1 cellular context compared by ENCODE assay signal in the genomic region with DNA sequence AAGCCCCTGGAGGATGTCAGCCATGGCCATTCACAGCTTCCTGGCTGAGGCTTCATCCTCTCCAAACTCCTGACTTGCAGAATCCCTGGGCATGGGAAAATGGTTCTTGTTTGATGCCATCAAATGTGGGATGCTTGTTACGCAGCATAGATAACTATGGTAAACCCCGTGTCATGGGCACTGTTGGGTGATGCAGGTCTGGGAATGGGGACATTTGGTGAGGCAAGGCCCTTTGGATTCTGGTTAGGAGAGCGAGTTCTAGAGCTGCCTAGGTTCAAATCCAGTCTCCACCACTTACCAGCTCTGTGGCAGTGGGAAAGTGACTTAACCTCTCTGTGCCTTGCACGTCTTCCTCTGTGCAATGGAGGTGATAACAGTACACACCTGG.
TF ChIP-seq lines count a peak whose summit lies in the region.

No MANE protein-coding gene starts in this region.

TF ChIP-seq in K562, 482 proteins besides CTCF, POLR2A, EP300 and RAD21 (continued from another document and continues in another):
- TF ChIP-seq, protein P1, sequence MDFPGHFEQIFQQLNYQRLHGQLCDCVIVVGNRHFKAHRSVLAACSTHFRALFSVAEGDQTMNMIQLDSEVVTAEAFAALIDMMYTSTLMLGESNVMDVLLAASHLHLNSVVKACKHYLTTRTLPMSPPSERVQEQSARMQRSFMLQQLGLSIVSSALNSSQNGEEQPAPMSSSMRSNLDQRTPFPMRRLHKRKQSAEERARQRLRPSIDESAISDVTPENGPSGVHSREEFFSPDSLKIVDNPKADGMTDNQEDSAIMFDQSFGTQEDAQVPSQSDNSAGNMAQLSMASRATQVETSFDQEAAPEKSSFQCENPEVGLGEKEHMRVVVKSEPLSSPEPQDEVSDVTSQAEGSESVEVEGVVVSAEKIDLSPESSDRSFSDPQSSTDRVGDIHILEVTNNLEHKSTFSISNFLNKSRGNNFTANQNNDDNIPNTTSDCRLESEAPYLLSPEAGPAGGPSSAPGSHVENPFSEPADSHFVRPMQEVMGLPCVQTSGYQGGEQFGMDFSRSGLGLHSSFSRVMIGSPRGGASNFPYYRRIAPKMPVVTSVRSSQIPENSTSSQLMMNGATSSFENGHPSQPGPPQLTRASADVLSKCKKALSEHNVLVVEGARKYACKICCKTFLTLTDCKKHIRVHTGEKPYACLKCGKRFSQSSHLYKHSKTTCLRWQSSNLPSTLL (IDR thresholded peaks at IDR 0.05): no peak
- no peak for TF ChIP-seq ZNF133 (CRISPR knock-in tag; IDR thresholded peaks at IDR 0.05)
- no peak for TF ChIP-seq PTTG1 (tag; IDR thresholded peaks at IDR 0.05; ENCODE audit: low read depth)
- no peak for TF ChIP-seq PHB2 (IDR thresholded peaks at IDR 0.05; ENCODE audit: low read depth)
- TF ChIP-seq, protein P2, sequence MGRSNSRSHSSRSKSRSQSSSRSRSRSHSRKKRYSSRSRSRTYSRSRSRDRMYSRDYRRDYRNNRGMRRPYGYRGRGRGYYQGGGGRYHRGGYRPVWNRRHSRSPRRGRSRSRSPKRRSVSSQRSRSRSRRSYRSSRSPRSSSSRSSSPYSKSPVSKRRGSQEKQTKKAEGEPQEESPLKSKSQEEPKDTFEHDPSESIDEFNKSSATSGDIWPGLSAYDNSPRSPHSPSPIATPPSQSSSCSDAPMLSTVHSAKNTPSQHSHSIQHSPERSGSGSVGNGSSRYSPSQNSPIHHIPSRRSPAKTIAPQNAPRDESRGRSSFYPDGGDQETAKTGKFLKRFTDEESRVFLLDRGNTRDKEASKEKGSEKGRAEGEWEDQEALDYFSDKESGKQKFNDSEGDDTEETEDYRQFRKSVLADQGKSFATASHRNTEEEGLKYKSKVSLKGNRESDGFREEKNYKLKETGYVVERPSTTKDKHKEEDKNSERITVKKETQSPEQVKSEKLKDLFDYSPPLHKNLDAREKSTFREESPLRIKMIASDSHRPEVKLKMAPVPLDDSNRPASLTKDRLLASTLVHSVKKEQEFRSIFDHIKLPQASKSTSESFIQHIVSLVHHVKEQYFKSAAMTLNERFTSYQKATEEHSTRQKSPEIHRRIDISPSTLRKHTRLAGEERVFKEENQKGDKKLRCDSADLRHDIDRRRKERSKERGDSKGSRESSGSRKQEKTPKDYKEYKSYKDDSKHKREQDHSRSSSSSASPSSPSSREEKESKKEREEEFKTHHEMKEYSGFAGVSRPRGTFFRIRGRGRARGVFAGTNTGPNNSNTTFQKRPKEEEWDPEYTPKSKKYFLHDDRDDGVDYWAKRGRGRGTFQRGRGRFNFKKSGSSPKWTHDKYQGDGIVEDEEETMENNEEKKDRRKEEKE (IDR thresholded peaks at IDR 0.05; ENCODE audit: borderline replicate concordance in 1 of 2, control insufficient read depth in 1 of 2, low read depth in 2 of 2, low read length in 1 of 2): no peak
- TF ChIP-seq ZNF644 (tag; IDR thresholded peaks at IDR 0.05; ENCODE audit: low read depth): no peak
- no peak for TF ChIP-seq GTF2F1 (IDR thresholded peaks at IDR 0.05; ENCODE audit: low read depth, low read length)
- no peak for TF ChIP-seq SP2 (IDR thresholded peaks at IDR 0.05; ENCODE audit: extremely low read depth, low read depth, low read length, poor library complexity, severe bottlenecking)
- TF ChIP-seq ILF3 (IDR thresholded peaks at IDR 0.05; ENCODE audit: borderline replicate concordance): no peak
- no peak for TF ChIP-seq IRF1 (CRISPR knock-in tag; IDR thresholded peaks at IDR 0.05; ENCODE audit: borderline replicate concordance)
- no peak for TF ChIP-seq HEY1 (CRISPR knock-in tag; IDR thresholded peaks at IDR 0.05; ENCODE audit: borderline replicate concordance)
- no peak for TF ChIP-seq COPS2 (conservative IDR thresholded peaks at IDR 0.05)
- peak; percentile 62; the same call in 1 of the 2 replicates for TF ChIP-seq TRIM28 (IDR thresholded peaks at IDR 0.05)
- peak; percentile 92 for TF ChIP-seq BCOR (IDR thresholded peaks at IDR 0.05)
- no peak for TF ChIP-seq MCM3 (IDR thresholded peaks at IDR 0.05)
- TF ChIP-seq KDM4B (IDR thresholded peaks at IDR 0.05; ENCODE audit: borderline replicate concordance in 2 of 2, low read depth in 1 of 2): no peak
- no peak for TF ChIP-seq CBFA2T3 (IDR thresholded peaks at IDR 0.05)
- TF ChIP-seq ATF2 (CRISPR knock-in tag; IDR thresholded peaks at IDR 0.05): no peak
- no peak for TF ChIP-seq MED1 (CRISPR knock-in tag; IDR thresholded peaks at IDR 0.05; ENCODE audit: borderline replicate concordance)
- no peak for TF ChIP-seq EZH2 (IDR thresholded peaks at IDR 0.05; ENCODE audit: borderline replicate concordance, low read depth, low read length)
- no peak for TF ChIP-seq TCF7L2 (IDR thresholded peaks at IDR 0.05; ENCODE audit: low read depth, low read length)
- TF ChIP-seq IRF2 (CRISPR knock-in tag; IDR thresholded peaks at IDR 0.05): 0 out of 2 replicates have a peak, but pooled peaks have one; percentile 12
- TF ChIP-seq PATZ1 (CRISPR knock-in tag; IDR thresholded peaks at IDR 0.05; ENCODE audit: borderline replicate concordance): no peak
- no peak for TF ChIP-seq CHD2 (IDR thresholded peaks at IDR 0.05; ENCODE audit: low read depth, low read length)
- no peak for TF ChIP-seq NCOA2 (IDR thresholded peaks at IDR 0.05; ENCODE audit: partially characterized antibody in 2 of 2)
- no peak for TF ChIP-seq DACH1 (IDR thresholded peaks at IDR 0.05; ENCODE audit: partially characterized antibody)
- TF ChIP-seq SAP30 (IDR thresholded peaks at IDR 0.05; ENCODE audit: borderline replicate concordance, insufficient read depth, low read depth, low read length, poor library complexity, severe bottlenecking): no peak
- TF ChIP-seq ARHGAP35 (IDR thresholded peaks at IDR 0.05; ENCODE audit: partially characterized antibody): no peak
- TF ChIP-seq SNIP1 (IDR thresholded peaks at IDR 0.05; ENCODE audit: low read depth): no peak
- TF ChIP-seq ARID2 (IDR thresholded peaks at IDR 0.05): no peak
- TF ChIP-seq BMI1 (IDR thresholded peaks at IDR 0.05; ENCODE audit: low read length): no peak
- TF ChIP-seq, protein P3, sequence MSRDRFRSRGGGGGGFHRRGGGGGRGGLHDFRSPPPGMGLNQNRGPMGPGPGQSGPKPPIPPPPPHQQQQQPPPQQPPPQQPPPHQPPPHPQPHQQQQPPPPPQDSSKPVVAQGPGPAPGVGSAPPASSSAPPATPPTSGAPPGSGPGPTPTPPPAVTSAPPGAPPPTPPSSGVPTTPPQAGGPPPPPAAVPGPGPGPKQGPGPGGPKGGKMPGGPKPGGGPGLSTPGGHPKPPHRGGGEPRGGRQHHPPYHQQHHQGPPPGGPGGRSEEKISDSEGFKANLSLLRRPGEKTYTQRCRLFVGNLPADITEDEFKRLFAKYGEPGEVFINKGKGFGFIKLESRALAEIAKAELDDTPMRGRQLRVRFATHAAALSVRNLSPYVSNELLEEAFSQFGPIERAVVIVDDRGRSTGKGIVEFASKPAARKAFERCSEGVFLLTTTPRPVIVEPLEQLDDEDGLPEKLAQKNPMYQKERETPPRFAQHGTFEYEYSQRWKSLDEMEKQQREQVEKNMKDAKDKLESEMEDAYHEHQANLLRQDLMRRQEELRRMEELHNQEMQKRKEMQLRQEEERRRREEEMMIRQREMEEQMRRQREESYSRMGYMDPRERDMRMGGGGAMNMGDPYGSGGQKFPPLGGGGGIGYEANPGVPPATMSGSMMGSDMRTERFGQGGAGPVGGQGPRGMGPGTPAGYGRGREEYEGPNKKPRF (IDR thresholded peaks at IDR 0.05; ENCODE audit: low read depth, low read length): no peak
- peak in 1 of 2 experiments; percentile 46; a peak in 1 of 3 replicates for TF ChIP-seq CBX3 (IDR thresholded peaks at IDR 0.05; ENCODE audit: borderline replicate concordance in 1 of 2, low read length in 2 of 2)
- no peak for TF ChIP-seq ZNF140 (CRISPR knock-in tag; IDR thresholded peaks at IDR 0.05)
- TF ChIP-seq TAF15 (IDR thresholded peaks at IDR 0.05; ENCODE audit: low read depth, low read length): no peak
- no peak for TF ChIP-seq RCOR1 (IDR thresholded peaks at IDR 0.05; ENCODE audit: borderline replicate concordance in 1 of 2, low read depth in 2 of 2, low read length in 2 of 2)
- 0 out of 2 replicates have a peak, but pooled peaks have one; percentile 37 for TF ChIP-seq SMARCA5 (IDR thresholded peaks at IDR 0.05)
- TF ChIP-seq CBX8 (IDR thresholded peaks at IDR 0.05; ENCODE audit: borderline replicate concordance, extremely low read depth, low read depth, low read length, poor library complexity, severe bottlenecking): no peak
- TF ChIP-seq, protein P4, sequence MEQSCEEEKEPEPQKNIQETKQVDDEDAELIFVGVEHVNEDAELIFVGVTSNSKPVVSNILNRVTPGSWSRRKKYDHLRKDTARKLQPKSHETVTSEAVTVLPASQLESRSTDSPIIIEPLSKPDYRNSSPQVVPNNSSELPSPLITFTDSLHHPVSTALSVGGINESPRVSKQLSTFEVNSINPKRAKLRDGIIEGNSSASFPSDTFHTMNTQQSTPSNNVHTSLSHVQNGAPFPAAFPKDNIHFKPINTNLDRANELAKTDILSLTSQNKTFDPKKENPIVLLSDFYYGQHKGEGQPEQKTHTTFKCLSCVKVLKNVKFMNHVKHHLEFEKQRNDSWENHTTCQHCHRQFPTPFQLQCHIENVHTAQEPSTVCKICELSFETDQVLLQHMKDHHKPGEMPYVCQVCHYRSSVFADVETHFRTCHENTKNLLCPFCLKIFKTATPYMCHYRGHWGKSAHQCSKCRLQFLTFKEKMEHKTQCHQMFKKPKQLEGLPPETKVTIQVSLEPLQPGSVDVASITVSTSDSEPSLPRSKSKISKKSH (CRISPR knock-in tag; IDR thresholded peaks at IDR 0.05): no peak
- no peak for TF ChIP-seq ILK (tag; IDR thresholded peaks at IDR 0.05; ENCODE audit: borderline replicate concordance, low read depth)
- TF ChIP-seq, protein P5, sequence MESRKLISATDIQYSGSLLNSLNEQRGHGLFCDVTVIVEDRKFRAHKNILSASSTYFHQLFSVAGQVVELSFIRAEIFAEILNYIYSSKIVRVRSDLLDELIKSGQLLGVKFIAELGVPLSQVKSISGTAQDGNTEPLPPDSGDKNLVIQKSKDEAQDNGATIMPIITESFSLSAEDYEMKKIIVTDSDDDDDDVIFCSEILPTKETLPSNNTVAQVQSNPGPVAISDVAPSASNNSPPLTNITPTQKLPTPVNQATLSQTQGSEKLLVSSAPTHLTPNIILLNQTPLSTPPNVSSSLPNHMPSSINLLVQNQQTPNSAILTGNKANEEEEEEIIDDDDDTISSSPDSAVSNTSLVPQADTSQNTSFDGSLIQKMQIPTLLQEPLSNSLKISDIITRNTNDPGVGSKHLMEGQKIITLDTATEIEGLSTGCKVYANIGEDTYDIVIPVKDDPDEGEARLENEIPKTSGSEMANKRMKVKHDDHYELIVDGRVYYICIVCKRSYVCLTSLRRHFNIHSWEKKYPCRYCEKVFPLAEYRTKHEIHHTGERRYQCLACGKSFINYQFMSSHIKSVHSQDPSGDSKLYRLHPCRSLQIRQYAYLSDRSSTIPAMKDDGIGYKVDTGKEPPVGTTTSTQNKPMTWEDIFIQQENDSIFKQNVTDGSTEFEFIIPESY (CRISPR knock-in tag; IDR thresholded peaks at IDR 0.05): no peak
- TF ChIP-seq U2AF2 (optimal IDR thresholded peaks at IDR 0.05; ENCODE audit: low read depth, low read length): no peak
- TF ChIP-seq CREB1 (IDR thresholded peaks at IDR 0.05): no peak
- TF ChIP-seq CREB1 (CRISPR knock-in tag; IDR thresholded peaks at IDR 0.05): no peak
- TF ChIP-seq ARID3B (CRISPR knock-in tag; IDR thresholded peaks at IDR 0.05; ENCODE audit: borderline replicate concordance): no peak
- no peak for TF ChIP-seq HOXB6 (CRISPR knock-in tag; IDR thresholded peaks at IDR 0.05; ENCODE audit: borderline replicate concordance)
